Comparison of ENCODE assay signal across 14 cellular contexts in the genomic region with DNA sequence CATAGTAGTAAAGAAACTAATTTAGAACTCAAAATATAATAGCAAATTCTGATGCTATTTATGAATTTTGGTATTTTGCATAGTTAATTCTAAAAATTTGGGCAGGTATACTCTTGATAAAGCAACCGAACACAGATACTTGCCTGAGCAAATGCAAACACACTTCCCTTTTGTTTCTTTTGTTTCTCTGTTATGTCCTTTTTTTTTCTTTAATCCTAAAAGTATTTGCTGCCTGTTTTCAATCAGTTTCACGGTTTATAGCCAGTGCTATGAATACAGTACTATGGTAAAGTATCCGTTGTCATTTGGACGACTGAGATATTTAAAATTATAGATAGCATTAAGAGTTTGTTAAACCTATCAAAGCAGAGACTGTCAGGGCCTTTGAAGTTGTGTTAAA. TPM values are rescaled to one million over a fixed set of nuclear protein-coding genes. Genes with fewer than 3 reads are reported as not detected.
DNase-seq lines count a peak whose midpoint lies in the region; ATAC-seq and TF ChIP-seq lines count a peak whose summit lies in the region.
"Had no signal": no experiment of that assay in that cellular context is flagged by ENCODE, and none has a peak within 500 bp of the region (broad histone marks: within the 10 kb centered on the region; RNA-seq: fewer than 3 reads in every experiment).

No MANE protein-coding gene starts in this region.

- H3K4ac ChIP-seq in mesendoderm (ENCODE audit: low read depth, low read length): no peak overlapping the region

- DNase-seq in stimulated activated naive CD8-positive, alpha-beta T cell treated with anti-CD3 and anti-CD28 coated beads, Interleukin-15, Interleukin-2, amounts not matched to agents 100 U/mL and 50 U/mL, for 24 hours: no peak
- DNase-seq in OCI-M1 (lab: John Stamatoyannopoulos, UW) (peak; percentile 46), dorsolateral prefrontal cortex (no peak), HFFc6 (no peak), mesendoderm (no peak)
- DNase-seq in activated CD4-positive, CD25-positive, alpha-beta regulatory T cell (lab: John Stamatoyannopoulos, UW): no peak
- DNase-seq: brain microvascular endothelial cell, NCI-H1436, NCI-H526 treated with DMSO at 0.1 percent for 48 hours, small intestine, uterus had no signal

- ATAC-seq in stimulated activated naive CD8-positive, alpha-beta T cell treated with anti-CD3 and anti-CD28 coated beads, Interleukin-15, Interleukin-2, amounts not matched to agents 100 U/mL and 50 U/mL, for 24 hours: no peak
- ATAC-seq in HG02623 (IDR thresholded peaks at IDR 0.05; ENCODE audit: unreplicated experiment): no peak

- H3K27me3 Mint-ChIP-seq in stimulated activated naive CD8-positive, alpha-beta T cell treated with anti-CD3 and anti-CD28 coated beads, Interleukin-15, Interleukin-2, amounts not matched to agents 100 ng/mL and 50 ng/mL, for 24 hours: no peaks in the 10 kb centered on the region
- peaks cover 4% of the 10 kb centered on the region; the same call in 1 of the 2 replicates for H3K27me3 Mint-ChIP-seq in HFFc6 (ENCODE audit: insufficient read depth)

- H2AK5ac ChIP-seq in mesendoderm (ENCODE audit: low read length): no peak overlapping the region

- H3K4me1 Mint-ChIP-seq in stimulated activated naive CD8-positive, alpha-beta T cell treated with anti-CD3 and anti-CD28 coated beads, Interleukin-15, Interleukin-2, amounts not matched to agents 100 ng/mL and 50 ng/mL, for 24 hours (ENCODE audit: low read depth): peaks cover 16% of the 10 kb centered on the region
- H3K4me1 Mint-ChIP-seq in HFFc6 (ENCODE audit: low read depth): peaks cover 14% of the 10 kb centered on the region

- peak overlapping the region; percentile 96 for H3K4me3 Mint-ChIP-seq in stimulated activated naive CD8-positive, alpha-beta T cell treated with anti-CD3 and anti-CD28 coated beads, Interleukin-15, Interleukin-2, amounts not matched to agents 100 ng/mL and 50 ng/mL, for 24 hours
- H3K4me3 Mint-ChIP-seq in HFFc6: no peak overlapping the region; the same call in 1 of the 2 replicates

- no peak for TF ChIP-seq CTCF in dorsolateral prefrontal cortex (IDR thresholded peaks at IDR 0.05 in 54 of 56, conservative IDR thresholded peaks at IDR 0.05 in 2 of 56; ENCODE audit: low read depth in 1 of 56, partially characterized antibody in 56 of 56)
- no peak for TF ChIP-seq CTCF in HFFc6 (IDR thresholded peaks at IDR 0.05)

- H3K4me1 ChIP-seq in mesendoderm (ENCODE audit: control insufficient read depth, low read depth, low read length): no peaks in the 10 kb centered on the region
- H3K4me1 ChIP-seq: uterus had no signal

- no peak overlapping the region for H3K18ac ChIP-seq in mesendoderm (ENCODE audit: low read length)

- H2BK15ac ChIP-seq in mesendoderm (replicated peaks; ENCODE audit: low read depth): no peak overlapping the region

- H3K27ac Mint-ChIP-seq in stimulated activated naive CD8-positive, alpha-beta T cell treated with anti-CD3 and anti-CD28 coated beads, Interleukin-15, Interleukin-2, amounts not matched to agents 100 ng/mL and 50 ng/mL, for 24 hours: peak overlapping the region; percentile 99
- H3K27ac Mint-ChIP-seq in HFFc6: no peak overlapping the region

- H3K27ac ChIP-seq in dorsolateral prefrontal cortex (peak overlapping the region in 1 of 59 donors; percentile 10), mesendoderm (ENCODE audit: low read depth, low read length) (no peak overlapping the region)
- H3K27ac ChIP-seq: brain microvascular endothelial cell, epithelial cell of prostate, uterus had no signal

- H3K79me2 ChIP-seq in mesendoderm (ENCODE audit: control insufficient read depth, insufficient read depth, low read length): peaks cover 17% of the 10 kb centered on the region

- H3K27me3 ChIP-seq in dorsolateral prefrontal cortex: peaks cover 0 to 22% (median 0%) of the 10 kb centered on the region in 45 donors
- no peaks in the 10 kb centered on the region for H3K27me3 ChIP-seq in mesendoderm (ENCODE audit: insufficient read depth, low read length, poor library complexity)
- H3K27me3 ChIP-seq: brain microvascular endothelial cell had no signal

- H3K36me3 Mint-ChIP-seq in stimulated activated naive CD8-positive, alpha-beta T cell treated with anti-CD3 and anti-CD28 coated beads, Interleukin-15, Interleukin-2, amounts not matched to agents 100 ng/mL and 50 ng/mL, for 24 hours (ENCODE audit: low read depth): peaks cover 31% of the 10 kb centered on the region
- peaks cover 5% of the 10 kb centered on the region; the same call in 1 of the 2 replicates for H3K36me3 Mint-ChIP-seq in HFFc6 (ENCODE audit: low read depth)

- no peak overlapping the region for H2BK5ac ChIP-seq in mesendoderm (ENCODE audit: low read length)

- H3K4me2 ChIP-seq in mesendoderm (ENCODE audit: low read length): no peak overlapping the region

- H3K36me3 ChIP-seq in mesendoderm (ENCODE audit: control insufficient read depth, insufficient read depth, low read length): no peaks in the 10 kb centered on the region
- H3K36me3 ChIP-seq: brain microvascular endothelial cell, uterus had no signal

- no peak overlapping the region for H4K5ac ChIP-seq in mesendoderm (ENCODE audit: low read length)

- no CpG with 5 or more reads among the region's 4 CpGs for WGBS in mesendoderm (ENCODE audit: extremely low coverage, insufficient coverage, low lambda C conversion rate)

- H3K9ac ChIP-seq in mesendoderm (ENCODE audit: low read length): no peak overlapping the region

- no peak overlapping the region for H3K56ac ChIP-seq in mesendoderm (ENCODE audit: low read length)

- H3K9me3 Mint-ChIP-seq in stimulated activated naive CD8-positive, alpha-beta T cell treated with anti-CD3 and anti-CD28 coated beads, Interleukin-15, Interleukin-2, amounts not matched to agents 100 ng/mL and 50 ng/mL, for 24 hours: no peaks in the 10 kb centered on the region
- H3K9me3 Mint-ChIP-seq in HFFc6: no peaks in the 10 kb centered on the region

- H3K79me1 ChIP-seq in mesendoderm (ENCODE audit: low read length): no peaks in the 10 kb centered on the region

- no peak overlapping the region for H2BK120ac ChIP-seq in mesendoderm (ENCODE audit: low read depth, low read length)

- H4K8ac ChIP-seq in mesendoderm (ENCODE audit: low read depth, low read length): no peak overlapping the region

- peak overlapping the region in 32 of 59 donors; percentile 1 to 89 (median 74) for H3K4me3 ChIP-seq in dorsolateral prefrontal cortex
- H3K4me3 ChIP-seq in mesendoderm (ENCODE audit: low read length): no peak overlapping the region
- H3K4me3 ChIP-seq: uterus had no signal

- intact Hi-C loops in dorsolateral prefrontal cortex (cut with DNase I): no loop called here

- no peak overlapping the region for H3K23ac ChIP-seq in mesendoderm (ENCODE audit: low read length)

RNA-seq across cellular contexts. Expression of gene PHF6, which starts 2.6 kb away (rescaled TPM):
- total RNA-seq in dorsolateral prefrontal cortex: 10 to 100 TPM; 17.5 to 34.4 (median 24.7) TPM
- 10 to 100 TPM; 23.9 to 30.3 (median 25.5) TPM for total RNA-seq in HFFc6 (2021; fragmentation: NEBNext Ultra II Directional; extraction: Animal tissue kit (Norgen Biotek cat#: 25700))
- 33.4 TPM for polyA plus RNA-seq in mesendoderm (2013, experiment 1 of 2)
- polyA plus RNA-seq in mesendoderm (2013, experiment 2 of 2): 33.1 TPM
